13 cellular contexts compared by ENCODE assay signal in genomic region chr12:22312336-22312735, GRCh38. TPM values are rescaled to one million over a fixed set of nuclear protein-coding genes. Genes with fewer than 3 reads are reported as not detected.
A peak's percentile ranks its signal among the peaks of the same experiment; 100 is the strongest.
DNase-seq lines count a peak whose midpoint lies in the region; ATAC-seq, FAIRE-seq and TF ChIP-seq lines count a peak whose summit lies in the region.
"Had no signal": no experiment of that assay in that cellular context is flagged by ENCODE, and none has a peak within 500 bp of the region (broad histone marks: within the 10 kb centered on the region; RNA-seq: fewer than 3 reads in every experiment).

No MANE protein-coding gene starts in this region.

- no peaks in the 10 kb centered on the region for H3K27me3 ChIP-seq in heart right ventricle

- peaks cover 5% of the 10 kb centered on the region for H3K4me1 Mint-ChIP-seq in MCF 10A (ENCODE audit: insufficient read depth, unreplicated experiment)

- no peaks in the 10 kb centered on the region for H3K9me3 ChIP-seq in heart right ventricle

- WGBS in heart right ventricle, 2 donors = 45 to 50% methylated on average over 5 of the region's 5 CpGs

- H3K4me3 Mint-ChIP-seq in MCF 10A (ENCODE audit: unreplicated experiment) = no peak overlapping the region

- no peak for TF ChIP-seq CTCF in MCF 10A (IDR thresholded peaks at IDR 0.05; ENCODE audit: unreplicated experiment)
- TF ChIP-seq CTCF in heart right ventricle (IDR thresholded peaks at IDR 0.05) = no peak

- H3K36me3 Mint-ChIP-seq in MCF 10A (ENCODE audit: insufficient read depth, unreplicated experiment) = peaks cover 6% of the 10 kb centered on the region

- DNase-seq in H54 (ENCODE audit: insufficient read length, low spot score) (no peak), MCF 10A (ENCODE audit: unreplicated experiment) (peak; percentile 75), heart right ventricle (peak; percentile 35 to 51), renal cortical epithelial cell (ENCODE audit: low read depth) (peak; percentile 2), GM12892 (ENCODE audit: insufficient read length) (no peak)
- DNase-seq: cerebellar nuclear complex, COR-L47, Kasumi-1 had no signal

- peaks cover 14% of the 10 kb centered on the region for H3K9me3 Mint-ChIP-seq in MCF 10A (ENCODE audit: unreplicated experiment)

- no TSS peak for BruUV-seq in MCF 10A (replicated peaks; lab: Mats Ljungman, UMichigan)

- CTCF ChIA-PET in MCF 10A (lab: Yijun Ruan, JAX) = interaction anchor here (0.6 to 1.6 kb wide), 7 partner anchors 8 to 616 kb away, joined by 3 to 6 read pairs (median 4); no protein-coding TSS in a partner anchor

- peak overlapping the region in 8 of 10 donors; percentile 34 to 70 (median 50) for H3K27ac ChIP-seq in heart right ventricle

- ATAC-seq in heart right ventricle (peak; percentile 67 to 89 (median 80)), HG02981 (IDR thresholded peaks at IDR 0.05; ENCODE audit: unreplicated experiment) (no peak), GM18502 (IDR thresholded peaks at IDR 0.05; ENCODE audit: poor library complexity, unreplicated experiment) (no peak), HG02970 (IDR thresholded peaks at IDR 0.05; ENCODE audit: low FRiP score, unreplicated experiment) (no peak)

- H3K4me1 ChIP-seq in heart right ventricle = peaks cover 0 to 22% (median 4%) of the 10 kb centered on the region in 9 donors

- H3K36me3 ChIP-seq in heart right ventricle = no peaks in the 10 kb centered on the region

- no peak overlapping the region for H3K27ac Mint-ChIP-seq in MCF 10A (ENCODE audit: low read depth, unreplicated experiment)

- POLR2A ChIA-PET in MCF 10A (lab: Yijun Ruan, JAX) = interaction anchor here (0.6 to 0.9 kb wide), 2 partner anchors 33 to 41 kb away, joined by 3 to 4 read pairs; no protein-coding TSS in a partner anchor

- intact Hi-C loops in MCF 10A (cut with micrococcal nuclease) (no loop called here), heart right ventricle (cut with DNase I) (no loop called here)

- H3K4me3 ChIP-seq in heart right ventricle = no peak overlapping the region
- H3K4me3 ChIP-seq: skin epidermis had no signal

- H3K27me3 Mint-ChIP-seq in MCF 10A (ENCODE audit: insufficient read depth, unreplicated experiment) = no peaks in the 10 kb centered on the region

- FAIRE-seq in H54 (lab: Jason Lieb, UNC) (peak; percentile 96), GM12892 (lab: Jason Lieb, UNC) (no peak)
- FAIRE-seq: islet of Langerhans had no signal

- TF ChIP-seq POLR2A in H54 (IDR thresholded peaks at IDR 0.05; ENCODE audit: low read depth, low read length) (no peak), GM12892 (IDR thresholded peaks at IDR 0.05; ENCODE audit: low read depth, low read length) (no peak)

RNA-seq across cellular contexts. Expression of gene ST8SIA1, which starts 22.2 kb away (rescaled TPM):
- total RNA-seq in MCF 10A (2022) (3.8 and 4.7 TPM in 2 replicates), heart right ventricle (1 to 10 TPM; 1.0 to 4.9 (median 2.0) TPM), renal cortical epithelial cell (0.20 and 0.52 TPM in 2 replicates)
- polyA plus RNA-seq in heart right ventricle = 1 to 10 TPM in 1 of 2 donors, under 1 TPM in 1; 0.93 to 1.3 TPM
- not detected for polyA plus RNA-seq in GM12892 (2012; ENCODE audit: missing spikeins)

Comparison
In these comparisons a context has a peak if more than half of its experiments do, and no peak if none do; other contexts are left out.
1. DNase-seq: peak in MCF 10A (single experiment), heart right ventricle (2 of 2) and renal cortical epithelial cell (single experiment); none in H54 (single experiment) and GM12892 (single experiment).
2. ATAC-seq: peak in heart right ventricle (8 of 8); none in HG02981 (single experiment), GM18502 (single experiment) and HG02970 (single experiment).